In genomic region chr16:82156761-82157654, GRCh38 we compare ENCODE assay signal across 17 cellular contexts. TPM values are rescaled to one million over a fixed set of nuclear protein-coding genes. Genes with fewer than 3 reads are reported as not detected.
DNase-seq lines count a peak whose midpoint lies in the region; ATAC-seq and TF ChIP-seq lines count a peak whose summit lies in the region.
"Had no signal": no experiment of that assay in that cellular context is flagged by ENCODE, and none has a peak within 500 bp of the region (broad histone marks: within the 10 kb centered on the region; RNA-seq: fewer than 3 reads in every experiment).

No MANE protein-coding gene starts in this region.

- H4K8ac ChIP-seq in IMR-90 (ENCODE audit: low read depth in 2 of 2, low read length in 2 of 2), result no peak overlapping the region; a peak in 1 of 4 replicates

- ATAC-seq in IMR-90 (ENCODE audit: low read depth), result peak; percentile 60

- no peak overlapping the region for H2AK9ac ChIP-seq in IMR-90 (replicated peaks; ENCODE audit: low read depth, low read length, poor library complexity)

- H3K14ac ChIP-seq in IMR-90 (replicated peaks; ENCODE audit: low read depth, low read length), result no peak overlapping the region

- H3K36me3 Mint-ChIP-seq in nephron progenitor cell (ENCODE audit: low read depth), result peaks cover 93% of the 10 kb centered on the region

- H4K20me1 ChIP-seq in IMR-90 (ENCODE audit: insufficient read depth, low read length), result peaks cover 10% of the 10 kb centered on the region; the same call in 1 of the 2 replicates

- no peak for TF ChIP-seq CTCF in AG09319 (IDR thresholded peaks at IDR 0.05; ENCODE audit: low read depth, low read length)
- no peak for TF ChIP-seq CTCF in IMR-90 (conservative IDR thresholded peaks at IDR 0.05; ENCODE audit: low read depth, low read length)
- TF ChIP-seq CTCF in esophagus squamous epithelium (IDR thresholded peaks at IDR 0.05), result no peak
- no peak for TF ChIP-seq CTCF in nephron progenitor cell (IDR thresholded peaks at IDR 0.05)

- no CpG with 5 or more reads among the region's 15 CpGs for WGBS in IMR-90 (ENCODE audit: extremely low coverage in 2 of 2, insufficient read length in 1 of 2), 2 experiments
- WGBS in esophagus squamous epithelium, 2 donors, result 63 to 73% methylated on average over 15 of the region's 15 CpGs

- CTCF ChIA-PET in IMR-90 (lab: Yijun Ruan, JAX), result no interaction called here

- no peak overlapping the region for H2BK120ac ChIP-seq in IMR-90 (ENCODE audit: low read depth, low read length)

- in situ Hi-C loops in IMR-90 (cut with MboI; ENCODE audit: low sequenced_read_pairs), result no loop called here

- H3K9me3 Mint-ChIP-seq in nephron progenitor cell, result peaks cover 25% of the 10 kb centered on the region
- H3K9me3 Mint-ChIP-seq: central memory CD8-positive, alpha-beta T cell; type B pancreatic cell had no signal

- no peak overlapping the region for H3K4ac ChIP-seq in IMR-90 (ENCODE audit: low read depth, low read length)

- H3K9me3 ChIP-seq in IMR-90 (ENCODE audit: control insufficient read depth, insufficient read depth, low read length) (no peaks in the 10 kb centered on the region), esophagus squamous epithelium (no peaks in the 10 kb centered on the region)
- H3K9me3 ChIP-seq: ovary had no signal

- intact Hi-C loops in IMR-90 (cut with micrococcal nuclease), result no loop called here
- intact Hi-C loops in esophagus squamous epithelium (cut with DNase I), result no loop called here

- BruUV-seq in IMR-90 (replicated peaks; lab: Mats Ljungman, UMichigan), result no TSS peak

- H2BK20ac ChIP-seq in IMR-90 (ENCODE audit: low read depth, low read length), result no peak overlapping the region

- H3K36me3 ChIP-seq in IMR-90 (ENCODE audit: control insufficient read depth, insufficient read depth, low read length) (peaks cover 23% of the 10 kb centered on the region), esophagus squamous epithelium (peaks cover 0 to 65% (median 0%) of the 10 kb centered on the region in 3 donors)
- H3K36me3 ChIP-seq: ovary had no signal

- POLR2A ChIA-PET in IMR-90 (lab: Charles Lee; ENCODE audit: unreplicated experiment), result no interaction called here

- peaks cover 23% of the 10 kb centered on the region for H3K4me1 Mint-ChIP-seq in nephron progenitor cell

- no peak for TF ChIP-seq POLR2A in IMR-90 (IDR thresholded peaks at IDR 0.05; ENCODE audit: low read depth, low read length)
- no peak for TF ChIP-seq POLR2A in esophagus squamous epithelium (IDR thresholded peaks at IDR 0.05)

- no peak overlapping the region for H3K9ac ChIP-seq in IMR-90 (ENCODE audit: low read depth, low read length)

- H3K27me3 ChIP-seq in IMR-90 (ENCODE audit: control insufficient read depth, insufficient read depth, low read length) (no peaks in the 10 kb centered on the region), esophagus squamous epithelium (no peaks in the 10 kb centered on the region)
- H3K27me3 ChIP-seq: BLaER1 treated with 17β-estradiol and CSF1 and Interleukin-3, amounts not matched to agents 10 nM and 100 nM; ovary had no signal

- H3K23ac ChIP-seq in IMR-90 (ENCODE audit: low read depth, low read length), result no peak overlapping the region

- H4K5ac ChIP-seq in IMR-90 (ENCODE audit: low read depth, low read length), result no peak overlapping the region; the same call in 1 of the 2 replicates

- H2BK5ac ChIP-seq in IMR-90 (ENCODE audit: low read depth, low read length, poor library complexity, severe bottlenecking), result peak overlapping the region; percentile 43

- H3K27me3 Mint-ChIP-seq in nephron progenitor cell (ENCODE audit: low read depth, poor library complexity), result no peaks in the 10 kb centered on the region
- H3K27me3 Mint-ChIP-seq: central memory CD8-positive, alpha-beta T cell; type B pancreatic cell had no signal

- no peak overlapping the region for H3K4me2 ChIP-seq in IMR-90 (ENCODE audit: low read depth, low read length)

- DNase-seq in AG09319 (ENCODE audit: extremely low read depth, low read depth) (peak; percentile 47), IMR-90 (peak; percentile 13), esophagus squamous epithelium (lab: John Stamatoyannopoulos, UW) (no peak), nephron progenitor cell (no peak), HK-2 (ENCODE audit: unreplicated experiment) (no peak), activated T-cell treated with anti-CD3 and anti-CD28 coated beads for 4 hours (no peak), NCI-H128 (lab: John Stamatoyannopoulos, UW; ENCODE audit: unreplicated experiment) (no peak), DMS153 (lab: John Stamatoyannopoulos, UW) (no peak)
- DNase-seq: activated naive CD4-positive, alpha-beta T cell; DND-41; NCI-H2081 treated with DMSO at 0.1 percent for 48 hours; NCI-H82; T1000 had no signal

- H3K18ac ChIP-seq in IMR-90 (ENCODE audit: low read depth, low read length), result no peak overlapping the region; the same call in 1 of the 2 replicates

- no peak overlapping the region for H3K56ac ChIP-seq in IMR-90 (ENCODE audit: extremely low read depth, insufficient read depth, low read length)

- dilution Hi-C loops in IMR-90 (cut with HindIII; ENCODE audit: low sequenced_read_pairs, unreplicated experiment), result no loop called here

- H2AFZ ChIP-seq in IMR-90 (replicated peaks; ENCODE audit: low read length, poor library complexity), result no peak overlapping the region

- H4K91ac ChIP-seq in IMR-90 (ENCODE audit: insufficient read depth, low read depth, low read length), result no peak overlapping the region

- H3K4me3 ChIP-seq in IMR-90 (ENCODE audit: insufficient read depth, low read depth, low read length) (no peak overlapping the region), esophagus squamous epithelium (no peak overlapping the region)
- H3K4me3 ChIP-seq: BLaER1 treated with 17β-estradiol and CSF1 and Interleukin-3, amounts not matched to agents 10 nM and 100 nM; ovary had no signal

- H2AK5ac ChIP-seq in IMR-90 (ENCODE audit: low read depth, low read length), result no peak overlapping the region

- H3K27ac ChIP-seq in IMR-90 (ENCODE audit: insufficient read depth, low read length) (peak overlapping the region; percentile 71; the same call in 1 of the 2 replicates), esophagus squamous epithelium (peak overlapping the region; percentile 62 to 73 (median 70))
- H3K27ac ChIP-seq: ovary had no signal

- no peak overlapping the region for H2BK15ac ChIP-seq in IMR-90 (ENCODE audit: low read depth, low read length)

- peaks cover 7% of the 10 kb centered on the region for H3K4me1 ChIP-seq in IMR-90 (ENCODE audit: control insufficient read depth, insufficient read depth, low read length)
- H3K4me1 ChIP-seq in esophagus squamous epithelium, result peaks cover 5 to 24% (median 7%) of the 10 kb centered on the region in 3 donors

- H3K79me1 ChIP-seq in IMR-90 (ENCODE audit: low read depth in 1 of 2, low read length in 2 of 2), result peaks cover 18 to 40% of the 10 kb centered on the region in 2 experiments

- no peak for TF ChIP-seq RAD21 in IMR-90 (IDR thresholded peaks at IDR 0.05; ENCODE audit: low read length)

- no peak overlapping the region for H3K4me3 Mint-ChIP-seq in nephron progenitor cell
- H3K4me3 Mint-ChIP-seq: central memory CD8-positive, alpha-beta T cell; type B pancreatic cell had no signal

- H3K27ac Mint-ChIP-seq in nephron progenitor cell, result peak overlapping the region; percentile 1
- H3K27ac Mint-ChIP-seq: type B pancreatic cell had no signal

- H3K9me1 ChIP-seq in IMR-90 (ENCODE audit: insufficient read depth, low read length), result peaks cover 6% of the 10 kb centered on the region

TF ChIP-seq in IMR-90, 13 proteins besides CTCF, POLR2A, EP300 and RAD21:
- TF ChIP-seq RCOR1 (IDR thresholded peaks at IDR 0.05; ENCODE audit: insufficient replicate concordance, low read length) (no peak), CEBPB (IDR thresholded peaks at IDR 0.05; ENCODE audit: low read depth, low read length) (peak; percentile 91)
TF ChIP-seq in IMR-90: peak in this region for 1.

RNA-seq across cellular contexts. Expression of gene MPHOSPH6, which starts 13.0 kb away (rescaled TPM):
- total RNA-seq in IMR-90 (2012; rRNA removed) (5.4 and 28.1 TPM in 2 replicates), esophagus squamous epithelium (10 to 100 TPM; 35.3 to 73.5 (median 51.9) TPM)
- 11.8 and 15.5 TPM in 2 replicates for polyA plus RNA-seq in IMR-90 (2012; rRNA removed)
- polyA plus RNA-seq in IMR-90 (2012; cell fraction: cytosol; rRNA removed), result 1.3 and 3.0 TPM in 2 replicates
- 1.5 and 19.0 TPM in 2 replicates for polyA plus RNA-seq in IMR-90 (2012; cell fraction: nucleus; rRNA removed; ENCODE audit: low replicate concordance)

Comparison
In these comparisons a context has a peak if more than half of its experiments do, and no peak if none do; other contexts are left out.
1. DNase-seq: peak in AG09319 (single experiment) and IMR-90 (single experiment); none in esophagus squamous epithelium (single experiment), nephron progenitor cell (single experiment), HK-2 (single experiment), activated T-cell treated with anti-CD3 and anti-CD28 coated beads for 4 hours (single experiment), NCI-H128 (single experiment) and DMS153 (single experiment).